16 cellular contexts compared by ENCODE assay signal in the genomic region with DNA sequence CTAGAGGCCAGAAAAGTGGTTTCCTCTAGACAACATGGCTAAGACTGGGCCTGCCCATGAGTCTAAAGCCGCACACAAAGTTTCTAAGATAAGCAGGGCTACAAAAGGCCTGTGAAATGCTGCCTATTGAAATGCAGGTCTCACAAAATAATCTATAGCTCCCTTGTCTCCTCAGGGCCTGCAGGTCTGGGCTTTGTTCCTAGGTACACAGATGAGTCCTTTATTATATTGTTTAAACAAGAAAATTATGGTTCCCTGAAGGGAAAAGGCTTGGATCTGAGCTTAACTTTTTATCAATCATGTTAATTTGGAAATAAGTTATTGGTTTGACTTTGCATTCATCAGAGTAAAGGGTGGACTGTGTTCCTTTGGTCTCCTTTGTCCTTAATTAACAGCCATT.
DNase-seq lines count a peak whose midpoint lies in the region; ATAC-seq and TF ChIP-seq lines count a peak whose summit lies in the region.
"Had no signal": no experiment of that assay in that cellular context is flagged by ENCODE, and none has a peak within 500 bp of the region (broad histone marks: within the 10 kb centered on the region; RNA-seq: fewer than 3 reads in every experiment).

No MANE protein-coding gene starts in this region.

- no peaks in the 10 kb centered on the region for H3K27me3 Mint-ChIP-seq in nephron progenitor cell (ENCODE audit: low read depth, poor library complexity)
- no peaks in the 10 kb centered on the region for H3K27me3 Mint-ChIP-seq in activated T-cell treated with anti-CD3 and anti-CD28 coated beads, Interleukin-2, amount 50 U/mL, for 72 hours (ENCODE audit: low read depth)

- no peak overlapping the region for H3K27ac Mint-ChIP-seq in nephron progenitor cell
- H3K27ac Mint-ChIP-seq in activated T-cell treated with anti-CD3 and anti-CD28 coated beads, Interleukin-2, amount 50 U/mL, for 72 hours = no peak overlapping the region
- H3K27ac Mint-ChIP-seq: B cell; CD8-positive, alpha-beta T cell had no signal

- H3K36me3 Mint-ChIP-seq in nephron progenitor cell (ENCODE audit: low read depth) = no peaks in the 10 kb centered on the region
- H3K36me3 Mint-ChIP-seq in activated T-cell treated with anti-CD3 and anti-CD28 coated beads, Interleukin-2, amount 50 U/mL, for 72 hours (ENCODE audit: insufficient read depth in 2 of 2) = peaks cover 2% of the 10 kb centered on the region in 2 donors
- H3K36me3 Mint-ChIP-seq: CD8-positive, alpha-beta T cell had no signal

- intact Hi-C loops in Right ventricle myocardium inferior (cut with DNase I) = no loop called here

- no peak for ATAC-seq in Right ventricle myocardium inferior
- no peak for ATAC-seq in activated T-cell treated with anti-CD3 and anti-CD28 coated beads, Interleukin-2, amount 50 U/mL, for 72 hours (replicated peaks in 1 of 2)
- ATAC-seq: CD8-positive, alpha-beta T cell; GM12878 had no signal

- H3K9me3 Mint-ChIP-seq in nephron progenitor cell = peaks cover 82% of the 10 kb centered on the region
- peaks cover 8 to 10% of the 10 kb centered on the region in 2 donors for H3K9me3 Mint-ChIP-seq in activated T-cell treated with anti-CD3 and anti-CD28 coated beads, Interleukin-2, amount 50 U/mL, for 72 hours

- TF ChIP-seq CTCF in nephron progenitor cell (IDR thresholded peaks at IDR 0.05) = no peak

- in situ Hi-C loops in SK-MEL-5 (cut with HindIII; ENCODE audit: low pct_unique_long_range_greater_than_20kb, low sequenced_read_pairs) = no loop called here

- no peak overlapping the region for H3K4me3 Mint-ChIP-seq in nephron progenitor cell
- H3K4me3 Mint-ChIP-seq in activated T-cell treated with anti-CD3 and anti-CD28 coated beads, Interleukin-2, amount 50 U/mL, for 72 hours = no peak overlapping the region
- H3K4me3 Mint-ChIP-seq: B cell; CD8-positive, alpha-beta T cell had no signal

- DNase-seq in NCI-H748 (lab: John Stamatoyannopoulos, UW; ENCODE audit: unreplicated experiment) (peak; percentile 24), NCI-H748 treated with DMSO at 0.1 percent for 48 hours (lab: John Stamatoyannopoulos, UW) (no peak), NCI-H69 (lab: John Stamatoyannopoulos, UW) (peak; percentile 83), SK-MEL-5 (ENCODE audit: low read depth, low spot score) (peak; percentile 14), Right ventricle myocardium inferior (ENCODE audit: missing footprints) (no peak), nephron progenitor cell (no peak)
- DNase-seq in activated T-cell treated with anti-CD3 and anti-CD28 coated beads, Interleukin-2, amount 50 U/mL, for 72 hours = no peak
- DNase-seq: CD8-positive, alpha-beta T cell; DMS 273 treated with DMSO at 0.1 percent for 48 hours; DMS53; DND-41; EL; GM23248; HCEC 1CT had no signal

- no peaks in the 10 kb centered on the region for H3K4me1 Mint-ChIP-seq in nephron progenitor cell
- H3K4me1 Mint-ChIP-seq in activated T-cell treated with anti-CD3 and anti-CD28 coated beads, Interleukin-2, amount 50 U/mL, for 72 hours (ENCODE audit: low read depth) = no peaks in the 10 kb centered on the region
- H3K4me1 Mint-ChIP-seq: B cell had no signal

Comparison
In these comparisons a context has a peak if more than half of its experiments do, and no peak if none do; other contexts are left out.
1. DNase-seq: peak in NCI-H748 (single experiment), NCI-H69 (single experiment) and SK-MEL-5 (single experiment); none in NCI-H748 treated with DMSO at 0.1 percent for 48 hours (single experiment), Right ventricle myocardium inferior (single experiment), nephron progenitor cell (single experiment) and activated T-cell treated with anti-CD3 and anti-CD28 coated beads, Interleukin-2, amount 50 U/mL, for 72 hours (0 of 2).